In the genomic region with DNA sequence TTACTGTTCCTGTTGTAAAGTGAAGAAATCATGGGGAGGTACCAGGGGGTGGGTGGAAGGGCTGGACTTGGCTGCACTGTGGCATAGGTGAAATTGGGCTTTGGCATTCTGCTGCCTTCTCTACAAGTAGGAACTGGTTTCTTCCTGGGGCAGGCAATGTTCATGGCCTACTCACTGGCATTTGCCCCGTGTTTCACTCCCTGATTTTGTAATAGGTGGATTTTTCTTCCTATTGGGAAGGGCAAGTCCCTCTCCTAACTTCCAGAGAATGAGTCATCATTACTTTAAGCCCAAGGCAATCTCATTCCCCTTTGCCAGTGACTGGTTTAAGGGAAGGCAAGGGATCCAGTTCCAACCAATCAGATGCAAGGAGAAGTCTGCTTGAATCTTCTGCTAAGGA, we compare ENCODE assay signal across 1 cellular context.
TF ChIP-seq lines count a peak whose summit lies in the region.

No MANE protein-coding gene starts in this region.

TF ChIP-seq in HepG2, 621 proteins besides CTCF, POLR2A, EP300 and RAD21:
- no peak for TF ChIP-seq PCBP2 (optimal IDR thresholded peaks at IDR 0.05; ENCODE audit: low read depth, low read length, poor library complexity, severe bottlenecking)
- peak; percentile 35; the same call in 1 of the 2 replicates for TF ChIP-seq FOSL2 (CRISPR knock-in tag; IDR thresholded peaks at IDR 0.05)
